Comparison of ENCODE assay signal across 8 cellular contexts in the genomic region with DNA sequence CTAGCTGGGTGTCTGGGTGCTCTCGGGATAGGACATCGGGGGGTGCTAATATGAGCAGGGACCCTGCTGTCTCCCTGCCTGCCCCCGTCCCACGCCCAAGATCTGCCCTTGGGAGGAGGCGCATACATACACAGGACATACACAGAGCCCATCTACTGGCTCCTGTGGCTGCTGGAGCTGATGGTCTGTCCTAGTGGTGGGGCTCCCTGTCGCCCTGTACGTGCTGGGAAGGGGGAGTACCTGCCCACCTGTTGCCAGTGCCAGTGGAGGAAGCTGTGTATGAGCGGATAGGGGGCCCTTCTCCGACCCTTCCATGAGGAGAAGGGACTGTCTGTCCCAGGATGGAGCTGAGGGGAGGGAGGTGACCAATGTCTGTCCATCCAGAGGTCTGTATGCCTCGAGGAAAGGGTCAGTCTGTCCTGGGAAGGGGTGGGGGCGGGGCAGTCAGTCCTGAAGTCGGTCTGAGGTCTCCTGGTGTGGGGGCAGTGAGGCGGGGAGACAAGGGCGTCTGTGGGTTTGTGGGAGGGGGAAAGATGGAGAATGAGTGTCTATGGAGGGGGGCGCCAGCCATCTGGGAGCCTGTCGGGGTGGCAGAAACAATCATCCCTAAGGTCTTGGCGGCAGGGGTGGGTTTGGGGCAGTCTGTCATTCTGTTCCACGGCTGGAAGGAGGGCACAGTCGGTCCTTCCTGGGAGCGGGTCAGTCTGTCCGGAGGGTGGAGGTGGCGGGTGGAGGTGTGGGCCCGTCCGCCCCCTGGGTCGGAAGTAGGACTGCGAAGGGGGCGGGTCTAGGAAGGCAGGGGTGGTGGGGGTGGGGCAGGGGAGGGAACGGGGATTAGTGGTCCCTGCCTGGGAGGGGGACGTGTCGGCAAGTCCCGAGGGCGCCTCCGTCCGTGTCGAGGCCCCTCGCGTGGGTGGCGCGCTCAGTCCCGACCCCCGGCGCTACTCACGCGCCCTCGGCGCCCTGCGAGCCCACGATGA. TPM values are rescaled to one million over a fixed set of nuclear protein-coding genes. Genes with fewer than 3 reads are reported as not detected.
DNase-seq lines count a peak whose midpoint lies in the region; ATAC-seq and TF ChIP-seq lines count a peak whose summit lies in the region.

No MANE protein-coding gene starts in this region.

- peak overlapping the region; percentile 98 to 100 (median 99) for H3K4me3 ChIP-seq in esophagus muscularis mucosa
- peak overlapping the region; percentile 98 for H3K4me3 ChIP-seq in neural progenitor cell

- peaks cover 5 to 15% (median 11%) of the 10 kb centered on the region in 4 donors for H3K36me3 ChIP-seq in esophagus muscularis mucosa
- H3K36me3 ChIP-seq in neural progenitor cell: no peaks in the 10 kb centered on the region

- H3K27ac Mint-ChIP-seq in T-helper 17 cell (peak overlapping the region; percentile 89), neural progenitor cell (no peak overlapping the region)

- no peak for TF ChIP-seq POLR2A in esophagus muscularis mucosa (IDR thresholded peaks at IDR 0.05; ENCODE audit: low read depth)

- H3K9ac ChIP-seq in neural progenitor cell: peak overlapping the region; percentile 52

- H3K36me3 Mint-ChIP-seq in T-helper 17 cell (ENCODE audit: low read depth): peaks cover 2% of the 10 kb centered on the region
- peaks cover 3% of the 10 kb centered on the region for H3K36me3 Mint-ChIP-seq in neural progenitor cell

- no peaks in the 10 kb centered on the region for H3K27me3 ChIP-seq in esophagus muscularis mucosa
- no peaks in the 10 kb centered on the region for H3K27me3 ChIP-seq in neural progenitor cell

- no peak for TF ChIP-seq CTCF in esophagus muscularis mucosa (IDR thresholded peaks at IDR 0.05)
- TF ChIP-seq CTCF in neural progenitor cell (IDR thresholded peaks at IDR 0.05): no peak

- H3F3A ChIP-seq in neural progenitor cell (ENCODE audit: low read depth): peaks cover 11% of the 10 kb centered on the region

- H3K9me3 ChIP-seq in T-helper 17 cell (ENCODE audit: control insufficient read depth, low read length, poor library complexity, severe bottlenecking) (no peaks in the 10 kb centered on the region), esophagus muscularis mucosa (no peaks in the 10 kb centered on the region), neural progenitor cell (ENCODE audit: low read depth) (no peaks in the 10 kb centered on the region)

- peak overlapping the region; percentile 95 for H2AFZ ChIP-seq in neural progenitor cell (replicated peaks)

- no peak for TF ChIP-seq EP300 in esophagus muscularis mucosa (IDR thresholded peaks at IDR 0.05)

- peak overlapping the region; percentile 92 for H3K4me2 ChIP-seq in neural progenitor cell

- no peaks in the 10 kb centered on the region for H3K9me3 Mint-ChIP-seq in neural progenitor cell

- H3K4me3 Mint-ChIP-seq in T-helper 17 cell: peak overlapping the region; percentile 96
- H3K4me3 Mint-ChIP-seq in neural progenitor cell: peak overlapping the region; percentile 86

- H4K20me1 ChIP-seq in neural progenitor cell (ENCODE audit: low read depth): peaks cover 17% of the 10 kb centered on the region

- DNase-seq in Right ventricle myocardium inferior (ENCODE audit: missing footprints) (no peak), cardiac septum (ENCODE audit: low spot score) (no peak), T-helper 17 cell (peak in 2 of 3 donors; percentile 17 to 32), esophagus muscularis mucosa (ENCODE audit: extremely low spot score) (no peak), neural progenitor cell (ENCODE audit: low spot score) (peak; percentile 12), NCI-H524 (lab: John Stamatoyannopoulos, UW) (no peak)

- H3K4me1 Mint-ChIP-seq in T-helper 17 cell (peaks cover 55% of the 10 kb centered on the region), neural progenitor cell (peaks cover 19% of the 10 kb centered on the region)

- ATAC-seq in Right ventricle myocardium inferior (peak; percentile 56), HG03025 (IDR thresholded peaks at IDR 0.05; ENCODE audit: low FRiP score, unreplicated experiment) (peak; percentile 18), T-helper 17 cell (no peak), GM18858 (IDR thresholded peaks at IDR 0.05; ENCODE audit: unreplicated experiment) (no peak)

- H3K4me1 ChIP-seq in esophagus muscularis mucosa (peaks cover 52 to 61% (median 59%) of the 10 kb centered on the region in 4 donors), neural progenitor cell (peaks cover 14% of the 10 kb centered on the region)

- intact Hi-C loops in Right ventricle myocardium inferior (cut with DNase I) (loop anchor here (1.0 to 2.0 kb wide), 2 partner anchors 15 to 38 kb away; no protein-coding TSS in a partner anchor), cardiac septum (cut with DNase I) (loop anchor here (2.0 to 5.0 kb wide), 2 partner anchors 37 to 61 kb away; partner anchors contain the start of genes CASTOR1 and RNF215), esophagus muscularis mucosa (cut with DNase I) (loop anchor here (2.0 kb wide), 1 partner anchor 37 kb away; the partner anchor contains the start of gene CASTOR1)

- H3K27ac ChIP-seq in esophagus muscularis mucosa (replicated peaks in 1 of 4) (peak overlapping the region; percentile 93 to 95 (median 94)), neural progenitor cell (no peak overlapping the region)

- 34% methylated on average over 14 of the region's 48 CpGs for WGBS in esophagus muscularis mucosa

- H3K79me2 ChIP-seq in neural progenitor cell (ENCODE audit: low read depth): no peaks in the 10 kb centered on the region

- no peaks in the 10 kb centered on the region for H3K27me3 Mint-ChIP-seq in T-helper 17 cell
- no peaks in the 10 kb centered on the region for H3K27me3 Mint-ChIP-seq in neural progenitor cell (ENCODE audit: insufficient read depth, low read depth)

RNA-seq across cellular contexts. Expression of gene TBC1D10A, which starts 0.7 kb away (rescaled TPM):
- total RNA-seq in Right ventricle myocardium inferior: 7.1 TPM
- total RNA-seq in cardiac septum: 5.7 TPM
- total RNA-seq in T-helper 17 cell: 10 to 100 TPM; 46.9 to 63.1 TPM
- 10 to 100 TPM; 29.5 to 40.3 (median 38.0) TPM for total RNA-seq in esophagus muscularis mucosa
- 6.2 and 10.2 TPM in 2 replicates for total RNA-seq in neural progenitor cell (ENCODE audit: low replicate concordance)

RNA-seq across cellular contexts. Expression of gene SF3A1, which starts 30.7 kb away (rescaled TPM):
- 95.4 TPM for total RNA-seq in Right ventricle myocardium inferior
- total RNA-seq in cardiac septum: 106 TPM
- total RNA-seq in T-helper 17 cell: 100 to 1,000 TPM; 317 to 372 TPM
- total RNA-seq in esophagus muscularis mucosa: 10 to 100 TPM; 32.8 to 85.8 (median 60.0) TPM
- total RNA-seq in neural progenitor cell (ENCODE audit: low replicate concordance): 29.2 and 48.4 TPM in 2 replicates

RNA-seq across cellular contexts. Expression of gene CCDC157, which starts 30.8 kb away (rescaled TPM):
- 0.46 TPM for total RNA-seq in Right ventricle myocardium inferior
- total RNA-seq in cardiac septum: 0.78 TPM
- 1 to 10 TPM; 6.7 to 9.4 TPM for total RNA-seq in T-helper 17 cell
- 1 to 10 TPM; 1.5 to 2.5 (median 1.6) TPM for total RNA-seq in esophagus muscularis mucosa
- total RNA-seq in neural progenitor cell (ENCODE audit: low replicate concordance): 3.7 and 11.1 TPM in 2 replicates

RNA-seq across cellular contexts. Expression of gene CASTOR1, which starts 36.7 kb away (rescaled TPM):
- total RNA-seq in Right ventricle myocardium inferior: 8.2 TPM
- 5.0 TPM for total RNA-seq in cardiac septum
- total RNA-seq in T-helper 17 cell: 10 to 100 TPM; 10.6 to 12.4 TPM
- 10 to 100 TPM; 16.5 to 19.4 (median 17.8) TPM for total RNA-seq in esophagus muscularis mucosa
- total RNA-seq in neural progenitor cell (ENCODE audit: low replicate concordance): 6.2 and 23.1 TPM in 2 replicates

RNA-seq across cellular contexts. Expression of gene OSM, which starts 59.4 kb away (rescaled TPM):
- total RNA-seq in Right ventricle myocardium inferior (0.19 TPM), cardiac septum (0.32 TPM), T-helper 17 cell (10 to 100 TPM; 29.1 to 35.2 TPM), esophagus muscularis mucosa (1 to 10 TPM in 1 of 4 donors, under 1 TPM in 1, not detected in 2; 0.57 to 8.3 TPM), neural progenitor cell (ENCODE audit: low replicate concordance) (not detected in 2 replicates)

Comparison
In these comparisons a context has a peak if more than half of its experiments do, and no peak if none do; other contexts are left out.
1. ATAC-seq: peak in Right ventricle myocardium inferior (single experiment) and HG03025 (single experiment); none in T-helper 17 cell (single experiment) and GM18858 (single experiment).
2. DNase-seq: peak in T-helper 17 cell (2 of 3) and neural progenitor cell (single experiment); none in Right ventricle myocardium inferior (single experiment), cardiac septum (single experiment), esophagus muscularis mucosa (single experiment) and NCI-H524 (0 of 2).